17 cellular contexts compared by ENCODE assay signal in genomic region chr10:129207276-129207675, GRCh38.
"Had no signal": no experiment of that assay in that cellular context is flagged by ENCODE, and none has a peak within 500 bp of the region (broad histone marks: within the 10 kb centered on the region; RNA-seq: fewer than 3 reads in every experiment).

No MANE protein-coding gene starts in this region.

- H3K36me3 ChIP-seq: SJSA1 had no signal

- DNase-seq: KBM-7, NCI-H1092, NCI-H1417, NCI-H146, NCI-H187 treated with DMSO at 0.1 percent for 48 hours, NCI-H2029 treated with DMSO at 0.1 percent for 48 hours, NCI-H2171 treated with DMSO at 0.1 percent for 48 hours, NCI-H345, NCI-H446 treated with DMSO at 0.1 percent for 48 hours, NCI-H510A treated with DMSO at 0.1 percent for 48 hours, NCI-H82, Right ventricle myocardium superior, RPMI8226, SIG-M5 had no signal

- H3K4me1 ChIP-seq: SJSA1 had no signal

- FAIRE-seq: RCC 7860 had no signal

- H3K27me3 ChIP-seq: SJSA1 had no signal

- H3K4me3 ChIP-seq: SJSA1, SK-N-MC had no signal

- H3K27ac ChIP-seq: SJSA1, SK-N-MC had no signal
